ENCODE assay signal across 8 cellular contexts in the genomic region with DNA sequence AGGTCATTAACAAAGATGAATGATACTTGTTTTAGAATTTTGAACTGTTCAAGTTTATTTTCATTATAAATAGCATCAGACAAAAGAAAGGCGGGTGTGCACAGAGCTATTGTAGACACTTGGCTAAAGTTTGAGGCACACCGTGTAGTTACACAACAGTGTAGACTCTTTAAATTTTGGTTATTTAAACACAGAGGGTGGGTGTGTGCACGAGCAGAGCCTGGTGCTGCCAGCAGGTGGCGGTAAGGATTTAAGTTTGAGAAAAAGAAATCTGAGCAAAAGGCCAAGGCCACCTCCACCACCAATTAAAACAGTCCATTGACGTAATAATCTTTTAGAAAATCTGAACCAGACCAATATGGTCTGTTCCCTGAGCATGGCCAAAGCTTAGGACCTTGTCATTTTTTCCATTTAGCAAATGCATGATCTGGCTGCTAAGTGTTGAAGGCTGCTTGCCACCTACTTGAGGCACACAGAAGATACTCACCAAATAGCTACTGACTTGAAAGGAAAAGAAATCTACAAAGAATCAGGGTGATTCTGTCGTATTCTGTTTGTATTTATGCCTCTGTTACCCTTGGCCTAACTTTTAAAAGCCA. TPM values are rescaled to one million over a fixed set of nuclear protein-coding genes. Genes with fewer than 3 reads are reported as not detected.
DNase-seq lines count a peak whose midpoint lies in the region; ATAC-seq and TF ChIP-seq lines count a peak whose summit lies in the region.

No MANE protein-coding gene starts in this region.

- no peaks in the 10 kb centered on the region for H3K27me3 ChIP-seq in WERI-Rb-1 (ENCODE audit: insufficient read depth, low read depth, severe bottlenecking)
- H3K27me3 ChIP-seq in parathyroid adenoma (ENCODE audit: control insufficient read depth, insufficient read depth, low read length): no peaks in the 10 kb centered on the region

- no peak overlapping the region for H3K27ac ChIP-seq in WERI-Rb-1
- no peak overlapping the region for H3K27ac ChIP-seq in parathyroid adenoma

- H3K36me3 ChIP-seq in WERI-Rb-1: peaks cover 52% of the 10 kb centered on the region
- no peaks in the 10 kb centered on the region for H3K36me3 ChIP-seq in parathyroid adenoma (ENCODE audit: control insufficient read depth, insufficient read depth, low read length)

- H3K4me1 ChIP-seq in parathyroid adenoma: peaks cover 7% of the 10 kb centered on the region

- H3K4me3 ChIP-seq in WERI-Rb-1 (ENCODE audit: low read depth, low read length) (no peak overlapping the region), epithelial cell of proximal tubule (ENCODE audit: low read depth, low read length) (no peak overlapping the region), parathyroid adenoma (ENCODE audit: low read depth, low read length) (no peak overlapping the region)

- H3K4me2 ChIP-seq in parathyroid adenoma (ENCODE audit: low read length): no peak overlapping the region

- ATAC-seq in HG02852 (IDR thresholded peaks at IDR 0.05; ENCODE audit: unreplicated experiment): no peak
- ATAC-seq in HG03442 (IDR thresholded peaks at IDR 0.05; ENCODE audit: unreplicated experiment): no peak

- no peaks in the 10 kb centered on the region for H3K9me3 ChIP-seq in WERI-Rb-1 (ENCODE audit: severe bottlenecking)
- no peaks in the 10 kb centered on the region for H3K9me3 ChIP-seq in parathyroid adenoma (ENCODE audit: control insufficient read depth, low read length)

- DNase-seq in D341Med (ENCODE audit: low spot score) (peak; percentile 65), HuH-7.5 (ENCODE audit: low spot score) (peak; percentile 25), WERI-Rb-1 (peak; percentile 48), epithelial cell of proximal tubule (ENCODE audit: low read depth) (no peak), HPDE6-E6E7 (ENCODE audit: extremely low spot score) (no peak)

- peak; percentile 72 for TF ChIP-seq CTCF in WERI-Rb-1 (IDR thresholded peaks at IDR 0.05; ENCODE audit: low read depth, low read length)
- TF ChIP-seq CTCF in epithelial cell of proximal tubule (conservative IDR thresholded peaks at IDR 0.05; ENCODE audit: low read depth, low read length): peak; percentile 79
- TF ChIP-seq CTCF in parathyroid adenoma (IDR thresholded peaks at IDR 0.05): peak; percentile 34

- H3K79me2 ChIP-seq in parathyroid adenoma: peaks cover 49% of the 10 kb centered on the region

- H2AFZ ChIP-seq in parathyroid adenoma: no peak overlapping the region

- no peak overlapping the region for H3K9ac ChIP-seq in parathyroid adenoma

RNA-seq across cellular contexts. Expression of a gene that starts 14.3 kb away (rescaled TPM):
- 18.2 and 28.9 TPM in 2 replicates for total RNA-seq in epithelial cell of proximal tubule

RNA-seq across cellular contexts. Expression of a gene that starts 19.5 kb away (rescaled TPM):
- total RNA-seq in epithelial cell of proximal tubule: 28.5 and 32.9 TPM in 2 replicates

Comparison
In these comparisons a context has a peak if more than half of its experiments do, and no peak if none do; other contexts are left out.
1. DNase-seq: peak in D341Med (single experiment), HuH-7.5 (single experiment) and WERI-Rb-1 (single experiment); none in epithelial cell of proximal tubule (single experiment) and HPDE6-E6E7 (single experiment).
2. Peak in every context shown above with its lines, with median percentiles within 50 percentile points of each other: CTCF ChIP-seq.